10 cellular contexts compared by ENCODE assay signal in the genomic region with DNA sequence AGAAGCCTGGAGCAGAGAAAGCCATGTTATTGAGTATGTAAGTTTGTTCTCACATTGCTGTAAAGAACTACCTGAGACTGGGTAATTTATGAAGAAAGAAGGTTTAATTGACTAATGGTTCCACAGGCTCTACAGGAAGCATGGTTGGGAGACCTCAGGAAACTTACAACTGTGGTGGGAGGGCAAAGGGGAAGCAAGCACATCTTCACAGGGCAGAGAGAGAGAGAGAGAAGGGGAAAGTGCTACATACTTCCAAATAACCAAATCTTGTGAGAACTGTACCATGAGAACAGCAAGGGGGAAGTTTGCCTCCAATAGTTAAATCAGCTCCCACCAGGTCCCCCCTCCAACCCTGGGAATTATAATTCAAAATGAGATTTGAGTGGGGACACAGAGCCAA.
"Had no signal": no experiment of that assay in that cellular context is flagged by ENCODE, and none has a peak within 500 bp of the region (broad histone marks: within the 10 kb centered on the region; RNA-seq: fewer than 3 reads in every experiment).

No MANE protein-coding gene starts in this region.

- H3K4me3 Mint-ChIP-seq: HFFc6 had no signal

- H3K27ac ChIP-seq: GM23248, HL-60 had no signal

- H3K36me3 ChIP-seq: HAP-1 had no signal

- H3K9ac ChIP-seq: GM23248 had no signal

- DNase-seq: GM23248, GOT3, H7, HFFc6, KBM-7 had no signal

- H3K27me3 Mint-ChIP-seq: IgD-negative memory B cell had no signal

- ATAC-seq: HCT116, HepG2 had no signal

- H2AFZ ChIP-seq: GM23248 had no signal

- H3K27ac Mint-ChIP-seq: HFFc6, IgD-negative memory B cell had no signal

- H3K4me3 ChIP-seq: GM23248, HAP-1 had no signal

- H3K9me3 ChIP-seq: HAP-1 had no signal

- H3K4me1 ChIP-seq: HAP-1 had no signal

- H3K36me3 Mint-ChIP-seq: IgD-negative memory B cell had no signal
